Comparison of ENCODE assay signal across 14 cellular contexts in the genomic region with DNA sequence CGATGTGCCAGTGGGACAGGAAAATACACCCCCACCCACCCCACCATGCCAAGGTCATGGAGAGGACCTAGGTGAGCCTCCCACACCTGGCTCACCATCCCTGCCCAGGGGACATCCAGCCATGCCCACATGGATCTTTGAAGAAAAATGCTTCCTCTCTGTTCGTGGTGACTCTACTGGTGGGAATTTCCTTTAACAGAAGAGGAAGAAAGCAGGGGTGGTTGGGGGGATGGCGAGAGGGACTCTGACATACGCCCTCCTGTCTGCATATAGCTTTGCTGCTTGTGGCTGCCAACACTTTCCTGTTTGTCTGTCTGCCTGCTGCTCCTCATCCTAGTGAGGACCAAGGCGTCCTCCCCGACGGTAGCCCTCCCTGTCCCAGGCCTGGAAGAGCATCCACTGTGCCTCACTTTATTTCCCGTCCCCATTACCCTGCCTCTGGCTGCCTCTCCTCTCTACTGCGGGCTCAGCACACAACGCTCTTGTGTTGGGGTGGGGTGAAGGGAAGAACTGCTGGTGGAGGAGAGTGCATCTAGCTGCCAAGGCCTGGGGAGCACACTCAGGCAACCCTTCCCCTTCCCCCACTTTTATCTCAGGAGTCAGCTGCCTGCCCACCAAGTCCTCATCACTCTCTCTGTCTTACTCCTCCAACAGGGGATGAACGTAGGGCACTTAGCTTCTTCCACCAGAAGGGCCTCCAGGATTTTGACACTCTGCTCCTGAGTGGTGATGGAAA. TPM values are rescaled to one million over a fixed set of nuclear protein-coding genes. Genes with fewer than 3 reads are reported as not detected.
DNase-seq lines count a peak whose midpoint lies in the region; ATAC-seq and TF ChIP-seq lines count a peak whose summit lies in the region.
"Had no signal": no experiment of that assay in that cellular context is flagged by ENCODE, and none has a peak within 500 bp of the region (broad histone marks: within the 10 kb centered on the region; RNA-seq: fewer than 3 reads in every experiment).

No MANE protein-coding gene starts in this region.

- no peaks in the 10 kb centered on the region for H3K9me3 Mint-ChIP-seq in activated CD4-positive, alpha-beta memory T cell treated with anti-CD3 and anti-CD28 coated beads for 36 hours
- H3K9me3 Mint-ChIP-seq in T-cell: no peaks in the 10 kb centered on the region

- peak overlapping the region; percentile 80 for H3K4me3 Mint-ChIP-seq in activated CD4-positive, alpha-beta memory T cell treated with anti-CD3 and anti-CD28 coated beads for 36 hours
- H3K4me3 Mint-ChIP-seq in T-cell: peak overlapping the region in 1 of 3 donors; percentile 27

- no peaks in the 10 kb centered on the region for H3K27me3 Mint-ChIP-seq in activated CD4-positive, alpha-beta memory T cell treated with anti-CD3 and anti-CD28 coated beads for 36 hours
- H3K27me3 Mint-ChIP-seq in T-cell: no peaks in the 10 kb centered on the region

- H3K27ac Mint-ChIP-seq in activated CD4-positive, alpha-beta memory T cell treated with anti-CD3 and anti-CD28 coated beads for 36 hours: peak overlapping the region; percentile 66
- peak overlapping the region in 1 of 2 donors; percentile 66 for H3K27ac Mint-ChIP-seq in T-cell

- intact Hi-C loops in activated CD4-positive, alpha-beta memory T cell treated with anti-CD3 and anti-CD28 coated beads for 36 hours (cut with micrococcal nuclease): no loop called here

- TF ChIP-seq CTCF in HL-60 (IDR thresholded peaks at IDR 0.05; ENCODE audit: insufficient read depth, low read length): no peak

- H3K36me3 Mint-ChIP-seq in activated CD4-positive, alpha-beta memory T cell treated with anti-CD3 and anti-CD28 coated beads for 36 hours: peaks cover 37% of the 10 kb centered on the region
- no peaks in the 10 kb centered on the region for H3K36me3 Mint-ChIP-seq in T-cell

- H3K27me3 ChIP-seq in HL-60 (ENCODE audit: insufficient read depth, poor library complexity, severe bottlenecking): no peaks in the 10 kb centered on the region
- H3K27me3 ChIP-seq in mononuclear cell (ENCODE audit: insufficient read depth, low read length): no peaks in the 10 kb centered on the region
- H3K27me3 ChIP-seq: dorsolateral prefrontal cortex, transverse colon had no signal

- POLR2A ChIA-PET in activated CD4-positive, alpha-beta memory T cell treated with anti-CD3 and anti-CD28 coated beads for 36 hours (lab: Charles Lee): interaction anchor here (0.5 to 2.3 kb wide), 4 partner anchors 58 to 92 kb away, joined by 3 to 5 read pairs (median 4); a partner anchor contains a TSS
- POLR2A ChIA-PET in T-cell (lab: Charles Lee): no interaction called here

- H3K4me1 ChIP-seq in mononuclear cell (ENCODE audit: insufficient read depth, low read length): peaks cover 73% of the 10 kb centered on the region

- no peak overlapping the region; the same call in 1 of the 2 replicates for H3K27ac ChIP-seq in HL-60 (replicated peaks)
- H3K27ac ChIP-seq: dorsolateral prefrontal cortex had no signal

- DNase-seq in SIG-M5 treated with dmso at 0.1 percent for 504 hours (lab: John Stamatoyannopoulos, UW; ENCODE audit: unreplicated experiment): peak; percentile 27
- no peak for DNase-seq in SIG-M5 (lab: John Stamatoyannopoulos, UW)
- DNase-seq in HL-60 (ENCODE audit: low read depth in 1 of 2, low spot score in 1 of 2): no peak
- no peak for DNase-seq in activated CD4-positive, alpha-beta memory T cell treated with anti-CD3 and anti-CD28 coated beads for 36 hours
- no peak for DNase-seq in NCI-H1105 treated with DMSO at 0.1 percent for 48 hours (lab: John Stamatoyannopoulos, UW)
- no peak for DNase-seq in T-cell
- DNase-seq in ecto neural progenitor cell (ENCODE audit: low spot score): no peak
- DNase-seq: 8988T; activated CD4-positive, alpha-beta T cell treated with anti-CD3 and anti-CD28 coated beads, Interleukin-2, amount 50 U/mL, for 4 hours; amniotic stem cell; dorsolateral prefrontal cortex; stimulated activated CD4-positive, alpha-beta T cell treated with anti-CD3 and anti-CD28 coated beads, Interleukin-12 subunit alpha, Interleukin-12 subunit beta, amount 100 ng/mL, for 4 hours; transverse colon had no signal

- CTCF ChIA-PET in activated CD4-positive, alpha-beta memory T cell treated with anti-CD3 and anti-CD28 coated beads for 36 hours (lab: Charles Lee): interaction anchor here (0.9 to 18.7 kb wide), 5 partner anchors 9 to 230 kb away, joined by 3 to 310 read pairs (median 3); no protein-coding TSS in a partner anchor
- CTCF ChIA-PET in T-cell (lab: Charles Lee): interaction anchor here in 1 of 2 donors (0.6 kb wide), 1 partner anchor 63 kb away, joined by 3 read pairs; no protein-coding TSS in a partner anchor

- H3K4me3 ChIP-seq in HL-60 (replicated peaks; ENCODE audit: insufficient read depth, low read length) (peak overlapping the region; percentile 75), mononuclear cell (ENCODE audit: low read length) (peak overlapping the region; percentile 48)
- H3K4me3 ChIP-seq: dorsolateral prefrontal cortex, transverse colon had no signal

- peaks cover 72% of the 10 kb centered on the region for H3K4me1 Mint-ChIP-seq in activated CD4-positive, alpha-beta memory T cell treated with anti-CD3 and anti-CD28 coated beads for 36 hours (ENCODE audit: low read depth)
- H3K4me1 Mint-ChIP-seq in T-cell: peaks cover 11 to 41% (median 17%) of the 10 kb centered on the region in 3 donors

- no peak for ATAC-seq in T-cell (replicated peaks in 1 of 4)

- no peaks in the 10 kb centered on the region for H3K9me3 ChIP-seq in mononuclear cell (ENCODE audit: low read depth, low read length)
- H3K9me3 ChIP-seq: transverse colon had no signal

RNA-seq across cellular contexts. Expression of a gene that starts 2.5 kb away (rescaled TPM):
- total RNA-seq in activated CD4-positive, alpha-beta memory T cell treated with anti-CD3 and anti-CD28 coated beads for 36 hours: 10 to 100 TPM; 68.2 to 75.1 TPM
- total RNA-seq in mononuclear cell (30.4 TPM), T-cell (10 to 100 TPM in 1 of 5 donors, 1 to 10 TPM in 4; 1.5 to 12.0 (median 2.2) TPM)

RNA-seq across cellular contexts. Expression of a gene that starts 38.0 kb away (rescaled TPM):
- 10 to 100 TPM; 61.3 to 62.2 TPM for total RNA-seq in activated CD4-positive, alpha-beta memory T cell treated with anti-CD3 and anti-CD28 coated beads for 36 hours
- 12.7 TPM for total RNA-seq in mononuclear cell
- 10 to 100 TPM; 16.8 to 24.5 (median 21.4) TPM for total RNA-seq in T-cell

RNA-seq across cellular contexts. Expression of a gene that starts 41.4 kb away (rescaled TPM):
- total RNA-seq in activated CD4-positive, alpha-beta memory T cell treated with anti-CD3 and anti-CD28 coated beads for 36 hours: 100 to 1,000 TPM; 210 to 211 TPM
- total RNA-seq in mononuclear cell (110 TPM), T-cell (100 to 1,000 TPM in 2 of 5 donors, 10 to 100 TPM in 3; 40.3 to 970 (median 57.3) TPM)

RNA-seq across cellular contexts. Expression of a gene that starts 56.9 kb away (rescaled TPM):
- 100 to 1,000 TPM in 1 of 2 experiments, 10 to 100 TPM in 1; 99.5 to 105 TPM for total RNA-seq in activated CD4-positive, alpha-beta memory T cell treated with anti-CD3 and anti-CD28 coated beads for 36 hours
- total RNA-seq in mononuclear cell (59.0 TPM), T-cell (10 to 100 TPM; 54.7 to 58.7 (median 57.6) TPM)
